In genomic region chr15:40310001-40310959, GRCh38 we compare ENCODE assay signal across 8 cellular contexts. TPM values are rescaled to one million over a fixed set of nuclear protein-coding genes. Genes with fewer than 3 reads are reported as not detected.
DNase-seq lines count a peak whose midpoint lies in the region; ATAC-seq and TF ChIP-seq lines count a peak whose summit lies in the region.

No MANE protein-coding gene starts in this region.

- H3K4me2 ChIP-seq in OCI-LY1 (ENCODE audit: low read length) = no peak overlapping the region

- no peaks in the 10 kb centered on the region for H3K9me3 ChIP-seq in OCI-LY1 (ENCODE audit: low read length)

- no peak overlapping the region for H3K9ac ChIP-seq in OCI-LY1 (ENCODE audit: low read length)

- H3K79me2 ChIP-seq in OCI-LY1 (ENCODE audit: insufficient read depth, low read length) = no peaks in the 10 kb centered on the region

- H3F3A ChIP-seq in OCI-LY1 (ENCODE audit: insufficient read depth, low read length) = no peaks in the 10 kb centered on the region

- H3K36me3 ChIP-seq in OCI-LY1 (ENCODE audit: insufficient read depth, low read length) = no peaks in the 10 kb centered on the region

- no peaks in the 10 kb centered on the region for H3K27me3 ChIP-seq in OCI-LY1 (ENCODE audit: insufficient read depth, low read length)

- H3K4me1 ChIP-seq in OCI-LY1 (ENCODE audit: insufficient read depth, low read length, severe bottlenecking) = peaks cover 29% of the 10 kb centered on the region

- H3K9me2 ChIP-seq in OCI-LY1 (ENCODE audit: low read depth, low read length) = no peaks in the 10 kb centered on the region

- H3K27ac ChIP-seq in OCI-LY1 (ENCODE audit: low read depth, low read length, poor library complexity, severe bottlenecking) = no peak overlapping the region

- no peak overlapping the region for H2AFZ ChIP-seq in OCI-LY1 (ENCODE audit: low read length)

- DNase-seq in NCI-H82 (lab: John Stamatoyannopoulos, UW) (peak; percentile 83), NCI-H82 treated with DMSO at 0.1 percent for 48 hours (lab: John Stamatoyannopoulos, UW; ENCODE audit: unreplicated experiment) (no peak), glomerular visceral epithelial cell (ENCODE audit: extremely low spot score) (peak; percentile 39), renal cortical epithelial cell (ENCODE audit: low read depth) (peak; percentile 27), foreskin melanocyte (no peak)
- DNase-seq in activated T-cell treated with anti-CD3 and anti-CD28 coated beads, Interleukin-2, amount 50 U/mL, for 48 hours = peak; percentile 80 to 83

- H3K4me3 ChIP-seq in OCI-LY1 (ENCODE audit: low read depth, low read length, poor library complexity, severe bottlenecking) = no peak overlapping the region

- TF ChIP-seq CTCF in OCI-LY1 (IDR thresholded peaks at IDR 0.05; ENCODE audit: low read length) = peak; percentile 89

- no peaks in the 10 kb centered on the region for H4K20me1 ChIP-seq in OCI-LY1 (ENCODE audit: insufficient read depth, low read length)

- ATAC-seq in HG03095 (IDR thresholded peaks at IDR 0.05; ENCODE audit: unreplicated experiment) = no peak

RNA-seq across cellular contexts. Expression of gene PLCB2, which starts 2.5 kb away (rescaled TPM):
- 0.52 TPM in 1 of 2 replicates, not detected in the other for total RNA-seq in renal cortical epithelial cell

RNA-seq across cellular contexts. Expression of gene INAFM2, which starts 13.2 kb away (rescaled TPM):
- total RNA-seq in renal cortical epithelial cell = 11.5 and 13.5 TPM in 2 replicates

RNA-seq across cellular contexts. Expression of gene ANKRD63, which starts 27.4 kb away (rescaled TPM):
- 0.05 TPM in 1 of 2 replicates, not detected in the other for total RNA-seq in renal cortical epithelial cell

RNA-seq across cellular contexts. Expression of gene CCDC9B, which starts 30.5 kb away (rescaled TPM):
- 59.2 and 165 TPM in 2 replicates for total RNA-seq in renal cortical epithelial cell

RNA-seq across cellular contexts. Expression of gene PHGR1, which starts 40.6 kb away (rescaled TPM):
- not detected in 2 replicates for total RNA-seq in renal cortical epithelial cell

Comparison
In these comparisons a context has a peak if more than half of its experiments do, and no peak if none do; other contexts are left out.
1. DNase-seq: peak in NCI-H82 (single experiment), activated T-cell treated with anti-CD3 and anti-CD28 coated beads, Interleukin-2, amount 50 U/mL, for 48 hours (2 of 2), glomerular visceral epithelial cell (single experiment) and renal cortical epithelial cell (single experiment); none in NCI-H82 treated with DMSO at 0.1 percent for 48 hours (single experiment) and foreskin melanocyte (single experiment).